In genomic region chrX:150648296-150648940, GRCh38 we compare ENCODE assay signal across 2 cellular contexts.
TF ChIP-seq lines count a peak whose summit lies in the region.

No MANE protein-coding gene starts in this region.

TF ChIP-seq in SK-N-SH, 30 proteins besides CTCF, POLR2A, EP300 and RAD21:
- TF ChIP-seq YY1 (IDR thresholded peaks at IDR 0.05; ENCODE audit: low read depth) (0 out of 2 replicates have a peak, but pooled peaks have one; percentile 17), TCF12 (IDR thresholded peaks at IDR 0.05) (no peak)

TF ChIP-seq in H1, 55 proteins besides CTCF, POLR2A, EP300 and RAD21:
- TF ChIP-seq TAF7 (optimal IDR thresholded peaks at IDR 0.05; ENCODE audit: borderline replicate concordance, low read depth, low read length) (no peak), SIX5 (IDR thresholded peaks at IDR 0.05; ENCODE audit: low read depth, low read length) (no peak), POU5F1 (IDR thresholded peaks at IDR 0.05; ENCODE audit: low read depth, low read length) (no peak), USF2 (IDR thresholded peaks at IDR 0.05; ENCODE audit: low read length) (no peak), SP1 (IDR thresholded peaks at IDR 0.05; ENCODE audit: low read depth, low read length) (no peak), YY1 (IDR thresholded peaks at IDR 0.05; ENCODE audit: low read depth, low read length) (no peak), ATF3 (IDR thresholded peaks at IDR 0.05; ENCODE audit: insufficient read depth, low read depth, low read length) (no peak), CBX8 (IDR thresholded peaks at IDR 0.05; ENCODE audit: borderline replicate concordance, low read depth, low read length) (no peak), PHF8 (conservative IDR thresholded peaks at IDR 0.05; ENCODE audit: low read depth, low read length) (no peak), E2F6 (IDR thresholded peaks at IDR 0.05) (no peak), MAX (IDR thresholded peaks at IDR 0.05) (no peak), CREB1 (IDR thresholded peaks at IDR 0.05) (no peak), SP4 (IDR thresholded peaks at IDR 0.05; ENCODE audit: low read length) (no peak), SIN3A (conservative IDR thresholded peaks at IDR 0.05 in 1 of 2, IDR thresholded peaks at IDR 0.05 in 1 of 2; ENCODE audit: low read depth in 1 of 2, low read length in 2 of 2) (no peak), CTBP2 (IDR thresholded peaks at IDR 0.05; ENCODE audit: borderline replicate concordance, insufficient read depth, insufficient read length, low read length) (no peak), RNF2 (IDR thresholded peaks at IDR 0.05; ENCODE audit: borderline replicate concordance, low read depth, low read length, missing control alignments, poor library complexity, severe bottlenecking) (no peak)
TF ChIP-seq in H1: peak in this region for 0.
